In genomic region chr3:179027326-179027900, GRCh38 we compare ENCODE assay signal across 1 cellular context.
TF ChIP-seq lines count a peak whose summit lies in the region.

No MANE protein-coding gene starts in this region.

TF ChIP-seq in SK-N-SH, 30 proteins besides CTCF, POLR2A, EP300 and RAD21 (continued from another document):
- TF ChIP-seq, protein P1, sequence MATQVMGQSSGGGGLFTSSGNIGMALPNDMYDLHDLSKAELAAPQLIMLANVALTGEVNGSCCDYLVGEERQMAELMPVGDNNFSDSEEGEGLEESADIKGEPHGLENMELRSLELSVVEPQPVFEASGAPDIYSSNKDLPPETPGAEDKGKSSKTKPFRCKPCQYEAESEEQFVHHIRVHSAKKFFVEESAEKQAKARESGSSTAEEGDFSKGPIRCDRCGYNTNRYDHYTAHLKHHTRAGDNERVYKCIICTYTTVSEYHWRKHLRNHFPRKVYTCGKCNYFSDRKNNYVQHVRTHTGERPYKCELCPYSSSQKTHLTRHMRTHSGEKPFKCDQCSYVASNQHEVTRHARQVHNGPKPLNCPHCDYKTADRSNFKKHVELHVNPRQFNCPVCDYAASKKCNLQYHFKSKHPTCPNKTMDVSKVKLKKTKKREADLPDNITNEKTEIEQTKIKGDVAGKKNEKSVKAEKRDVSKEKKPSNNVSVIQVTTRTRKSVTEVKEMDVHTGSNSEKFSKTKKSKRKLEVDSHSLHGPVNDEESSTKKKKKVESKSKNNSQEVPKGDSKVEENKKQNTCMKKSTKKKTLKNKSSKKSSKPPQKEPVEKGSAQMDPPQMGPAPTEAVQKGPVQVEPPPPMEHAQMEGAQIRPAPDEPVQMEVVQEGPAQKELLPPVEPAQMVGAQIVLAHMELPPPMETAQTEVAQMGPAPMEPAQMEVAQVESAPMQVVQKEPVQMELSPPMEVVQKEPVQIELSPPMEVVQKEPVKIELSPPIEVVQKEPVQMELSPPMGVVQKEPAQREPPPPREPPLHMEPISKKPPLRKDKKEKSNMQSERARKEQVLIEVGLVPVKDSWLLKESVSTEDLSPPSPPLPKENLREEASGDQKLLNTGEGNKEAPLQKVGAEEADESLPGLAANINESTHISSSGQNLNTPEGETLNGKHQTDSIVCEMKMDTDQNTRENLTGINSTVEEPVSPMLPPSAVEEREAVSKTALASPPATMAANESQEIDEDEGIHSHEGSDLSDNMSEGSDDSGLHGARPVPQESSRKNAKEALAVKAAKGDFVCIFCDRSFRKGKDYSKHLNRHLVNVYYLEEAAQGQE (IDR thresholded peaks at IDR 0.05; ENCODE audit: low read depth, low read length), result no peak
- TF ChIP-seq MXI1 (IDR thresholded peaks at IDR 0.05; ENCODE audit: low read depth, low read length), result no peak
- TF ChIP-seq, protein P2, sequence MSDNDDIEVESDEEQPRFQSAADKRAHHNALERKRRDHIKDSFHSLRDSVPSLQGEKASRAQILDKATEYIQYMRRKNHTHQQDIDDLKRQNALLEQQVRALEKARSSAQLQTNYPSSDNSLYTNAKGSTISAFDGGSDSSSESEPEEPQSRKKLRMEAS (IDR thresholded peaks at IDR 0.05; ENCODE audit: low read depth), result no peak
- TF ChIP-seq POLR2AphosphoS5 (IDR thresholded peaks at IDR 0.05; ENCODE audit: low read depth, low read length), result no peak
- no peak for TF ChIP-seq RFX5 (IDR thresholded peaks at IDR 0.05; ENCODE audit: low read length)
- TF ChIP-seq TAF1 (IDR thresholded peaks at IDR 0.05; ENCODE audit: borderline replicate concordance, low read depth, low read length), result no peak
- no peak for TF ChIP-seq TCF12 (IDR thresholded peaks at IDR 0.05)
- no peak for TF ChIP-seq CHD2 (IDR thresholded peaks at IDR 0.05; ENCODE audit: low read length, partially characterized antibody)
- TF ChIP-seq, protein P3, sequence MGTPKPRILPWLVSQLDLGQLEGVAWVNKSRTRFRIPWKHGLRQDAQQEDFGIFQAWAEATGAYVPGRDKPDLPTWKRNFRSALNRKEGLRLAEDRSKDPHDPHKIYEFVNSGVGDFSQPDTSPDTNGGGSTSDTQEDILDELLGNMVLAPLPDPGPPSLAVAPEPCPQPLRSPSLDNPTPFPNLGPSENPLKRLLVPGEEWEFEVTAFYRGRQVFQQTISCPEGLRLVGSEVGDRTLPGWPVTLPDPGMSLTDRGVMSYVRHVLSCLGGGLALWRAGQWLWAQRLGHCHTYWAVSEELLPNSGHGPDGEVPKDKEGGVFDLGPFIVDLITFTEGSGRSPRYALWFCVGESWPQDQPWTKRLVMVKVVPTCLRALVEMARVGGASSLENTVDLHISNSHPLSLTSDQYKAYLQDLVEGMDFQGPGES (IDR thresholded peaks at IDR 0.05; ENCODE audit: low read depth, low read length), result no peak
- TF ChIP-seq GABPA (IDR thresholded peaks at IDR 0.05; ENCODE audit: low read depth), result no peak
- no peak for TF ChIP-seq PBX3 (IDR thresholded peaks at IDR 0.05)
- TF ChIP-seq RXRA (IDR thresholded peaks at IDR 0.05; ENCODE audit: borderline replicate concordance, low read depth), result no peak
- no peak for TF ChIP-seq EZH2phosphoT487 (IDR thresholded peaks at IDR 0.05; ENCODE audit: borderline replicate concordance, low read depth)
- no peak for TF ChIP-seq TEAD4 (IDR thresholded peaks at IDR 0.05; ENCODE audit: borderline replicate concordance, insufficient read depth)
- no peak for TF ChIP-seq NFIC (IDR thresholded peaks at IDR 0.05; ENCODE audit: borderline replicate concordance)
- TF ChIP-seq MEF2A (IDR thresholded peaks at IDR 0.05; ENCODE audit: borderline replicate concordance, low read depth), result no peak
- no peak for TF ChIP-seq RCOR1 (IDR thresholded peaks at IDR 0.05; ENCODE audit: low read length)
